1 cellular context compared by ENCODE assay signal in the genomic region with DNA sequence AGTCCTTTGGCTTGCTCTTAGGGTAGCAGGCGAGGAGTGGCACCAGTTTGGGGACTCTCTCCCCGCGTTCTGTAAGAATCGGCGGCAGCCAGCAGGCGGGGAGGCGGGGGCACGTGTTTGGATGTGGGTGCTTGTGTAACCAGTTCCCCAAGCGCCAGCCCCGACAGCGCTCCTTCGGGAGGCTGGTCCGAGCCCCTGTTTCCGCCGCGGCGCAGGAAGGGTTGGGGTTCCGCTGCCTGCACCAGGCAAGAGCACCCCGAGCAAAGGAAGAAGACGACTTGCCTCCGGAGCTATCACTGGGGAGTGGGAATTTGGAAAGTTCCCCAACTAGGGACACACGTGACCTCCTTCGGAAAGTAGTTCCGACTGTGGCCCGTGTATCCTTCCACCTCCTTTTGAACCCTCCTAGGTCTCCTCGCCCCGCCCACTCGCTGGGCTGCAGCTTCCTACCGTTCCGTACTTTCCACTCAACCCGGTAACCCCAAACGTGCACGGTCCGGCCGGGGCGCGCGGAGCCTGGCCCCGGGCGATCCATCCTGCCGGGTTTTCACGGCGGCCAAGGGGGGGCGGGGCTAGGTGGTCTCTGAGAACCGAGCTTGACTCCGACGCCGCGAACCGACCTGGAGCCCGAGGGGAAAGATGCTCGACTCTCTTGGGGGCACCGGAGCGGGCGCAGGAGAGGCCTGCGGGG.
A peak's percentile ranks its signal among the peaks of the same experiment; 100 is the strongest.
TF ChIP-seq lines count a peak whose summit lies in the region.

No MANE protein-coding gene starts in this region.

TF ChIP-seq in HepG2, 621 proteins besides CTCF, POLR2A, EP300 and RAD21 (continued from another document and continues in another):
- TF ChIP-seq, protein P1, sequence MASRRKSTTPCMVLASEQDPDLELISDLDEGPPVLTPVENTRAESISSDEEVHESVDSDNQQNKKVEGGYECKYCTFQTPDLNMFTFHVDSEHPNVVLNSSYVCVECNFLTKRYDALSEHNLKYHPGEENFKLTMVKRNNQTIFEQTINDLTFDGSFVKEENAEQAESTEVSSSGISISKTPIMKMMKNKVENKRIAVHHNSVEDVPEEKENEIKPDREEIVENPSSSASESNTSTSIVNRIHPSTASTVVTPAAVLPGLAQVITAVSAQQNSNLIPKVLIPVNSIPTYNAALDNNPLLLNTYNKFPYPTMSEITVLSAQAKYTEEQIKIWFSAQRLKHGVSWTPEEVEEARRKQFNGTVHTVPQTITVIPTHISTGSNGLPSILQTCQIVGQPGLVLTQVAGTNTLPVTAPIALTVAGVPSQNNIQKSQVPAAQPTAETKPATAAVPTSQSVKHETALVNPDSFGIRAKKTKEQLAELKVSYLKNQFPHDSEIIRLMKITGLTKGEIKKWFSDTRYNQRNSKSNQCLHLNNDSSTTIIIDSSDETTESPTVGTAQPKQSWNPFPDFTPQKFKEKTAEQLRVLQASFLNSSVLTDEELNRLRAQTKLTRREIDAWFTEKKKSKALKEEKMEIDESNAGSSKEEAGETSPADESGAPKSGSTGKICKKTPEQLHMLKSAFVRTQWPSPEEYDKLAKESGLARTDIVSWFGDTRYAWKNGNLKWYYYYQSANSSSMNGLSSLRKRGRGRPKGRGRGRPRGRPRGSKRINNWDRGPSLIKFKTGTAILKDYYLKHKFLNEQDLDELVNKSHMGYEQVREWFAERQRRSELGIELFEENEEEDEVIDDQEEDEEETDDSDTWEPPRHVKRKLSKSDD (CRISPR knock-in tag; IDR thresholded peaks at IDR 0.05; ENCODE audit: low read depth) = peak; percentile 73; the same call in 1 of the 2 replicates
- TF ChIP-seq ZNF572 (CRISPR knock-in tag; IDR thresholded peaks at IDR 0.05) = no peak
- peak; percentile 97 for TF ChIP-seq DMAP1 (CRISPR knock-in tag; IDR thresholded peaks at IDR 0.05)
- 0 out of 2 replicates have a peak, but pooled peaks have one; percentile 33 for TF ChIP-seq HNRNPUL1 (IDR thresholded peaks at IDR 0.05; ENCODE audit: low read depth, low read length)
- TF ChIP-seq ISX (CRISPR knock-in tag; conservative IDR thresholded peaks at IDR 0.05) = 0 out of 2 replicates have a peak, but pooled peaks have one; percentile 69
- TF ChIP-seq, protein P2, sequence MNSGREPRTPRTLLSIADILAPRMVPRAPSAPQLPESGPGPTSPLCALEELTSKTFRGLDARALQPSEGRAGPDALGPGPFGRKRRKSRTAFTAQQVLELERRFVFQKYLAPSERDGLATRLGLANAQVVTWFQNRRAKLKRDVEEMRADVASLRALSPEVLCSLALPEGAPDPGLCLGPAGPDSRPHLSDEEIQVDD (CRISPR knock-in tag; IDR thresholded peaks at IDR 0.05; ENCODE audit: borderline replicate concordance) = no peak; the same call in 1 of the 2 replicates
- TF ChIP-seq, protein P3, sequence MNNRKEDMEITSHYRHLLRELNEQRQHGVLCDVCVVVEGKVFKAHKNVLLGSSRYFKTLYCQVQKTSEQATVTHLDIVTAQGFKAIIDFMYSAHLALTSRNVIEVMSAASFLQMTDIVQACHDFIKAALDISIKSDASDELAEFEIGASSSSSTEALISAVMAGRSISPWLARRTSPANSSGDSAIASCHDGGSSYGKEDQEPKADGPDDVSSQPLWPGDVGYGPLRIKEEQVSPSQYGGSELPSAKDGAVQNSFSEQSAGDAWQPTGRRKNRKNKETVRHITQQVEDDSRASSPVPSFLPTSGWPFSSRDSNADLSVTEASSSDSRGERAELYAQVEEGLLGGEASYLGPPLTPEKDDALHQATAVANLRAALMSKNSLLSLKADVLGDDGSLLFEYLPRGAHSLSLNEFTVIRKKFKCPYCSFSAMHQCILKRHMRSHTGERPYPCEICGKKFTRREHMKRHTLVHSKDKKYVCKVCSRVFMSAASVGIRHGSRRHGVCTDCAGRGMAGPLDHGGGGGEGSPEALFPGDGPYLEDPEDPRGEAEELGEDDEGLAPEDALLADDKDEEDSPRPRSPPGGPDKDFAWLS (CRISPR knock-in tag; IDR thresholded peaks at IDR 0.05; ENCODE audit: borderline replicate concordance) = no peak
- TF ChIP-seq, protein P4, sequence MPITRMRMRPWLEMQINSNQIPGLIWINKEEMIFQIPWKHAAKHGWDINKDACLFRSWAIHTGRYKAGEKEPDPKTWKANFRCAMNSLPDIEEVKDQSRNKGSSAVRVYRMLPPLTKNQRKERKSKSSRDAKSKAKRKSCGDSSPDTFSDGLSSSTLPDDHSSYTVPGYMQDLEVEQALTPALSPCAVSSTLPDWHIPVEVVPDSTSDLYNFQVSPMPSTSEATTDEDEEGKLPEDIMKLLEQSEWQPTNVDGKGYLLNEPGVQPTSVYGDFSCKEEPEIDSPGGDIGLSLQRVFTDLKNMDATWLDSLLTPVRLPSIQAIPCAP (CRISPR knock-in tag; IDR thresholded peaks at IDR 0.05; ENCODE audit: low read depth) = peak; percentile 57; the same call in 1 of the 2 replicates
- peak; percentile 49; the same call in 1 of the 2 replicates for TF ChIP-seq SP140L (CRISPR knock-in tag; IDR thresholded peaks at IDR 0.05; ENCODE audit: borderline replicate concordance)
- no peak for TF ChIP-seq NFRKB (IDR thresholded peaks at IDR 0.05)
- peak; percentile 92; the same call in 1 of the 2 replicates for TF ChIP-seq ZSCAN9 (CRISPR knock-in tag; IDR thresholded peaks at IDR 0.05; ENCODE audit: borderline replicate concordance)
- TF ChIP-seq, protein P5, sequence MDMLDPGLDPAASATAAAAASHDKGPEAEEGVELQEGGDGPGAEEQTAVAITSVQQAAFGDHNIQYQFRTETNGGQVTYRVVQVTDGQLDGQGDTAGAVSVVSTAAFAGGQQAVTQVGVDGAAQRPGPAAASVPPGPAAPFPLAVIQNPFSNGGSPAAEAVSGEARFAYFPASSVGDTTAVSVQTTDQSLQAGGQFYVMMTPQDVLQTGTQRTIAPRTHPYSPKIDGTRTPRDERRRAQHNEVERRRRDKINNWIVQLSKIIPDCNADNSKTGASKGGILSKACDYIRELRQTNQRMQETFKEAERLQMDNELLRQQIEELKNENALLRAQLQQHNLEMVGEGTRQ (IDR thresholded peaks at IDR 0.05; ENCODE audit: low read depth, low read length) = peak; percentile 92
- TF ChIP-seq, protein P5 (CRISPR knock-in tag; IDR thresholded peaks at IDR 0.05; ENCODE audit: borderline replicate concordance) = peak; percentile 94
- no peak for TF ChIP-seq KDM6A (CRISPR knock-in tag; IDR thresholded peaks at IDR 0.05; ENCODE audit: low read depth)
- TF ChIP-seq, protein P6, sequence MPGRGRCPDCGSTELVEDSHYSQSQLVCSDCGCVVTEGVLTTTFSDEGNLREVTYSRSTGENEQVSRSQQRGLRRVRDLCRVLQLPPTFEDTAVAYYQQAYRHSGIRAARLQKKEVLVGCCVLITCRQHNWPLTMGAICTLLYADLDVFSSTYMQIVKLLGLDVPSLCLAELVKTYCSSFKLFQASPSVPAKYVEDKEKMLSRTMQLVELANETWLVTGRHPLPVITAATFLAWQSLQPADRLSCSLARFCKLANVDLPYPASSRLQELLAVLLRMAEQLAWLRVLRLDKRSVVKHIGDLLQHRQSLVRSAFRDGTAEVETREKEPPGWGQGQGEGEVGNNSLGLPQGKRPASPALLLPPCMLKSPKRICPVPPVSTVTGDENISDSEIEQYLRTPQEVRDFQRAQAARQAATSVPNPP (CRISPR knock-in tag; IDR thresholded peaks at IDR 0.05) = no peak; the same call in none of the 2 replicates
- TF ChIP-seq, protein P7, sequence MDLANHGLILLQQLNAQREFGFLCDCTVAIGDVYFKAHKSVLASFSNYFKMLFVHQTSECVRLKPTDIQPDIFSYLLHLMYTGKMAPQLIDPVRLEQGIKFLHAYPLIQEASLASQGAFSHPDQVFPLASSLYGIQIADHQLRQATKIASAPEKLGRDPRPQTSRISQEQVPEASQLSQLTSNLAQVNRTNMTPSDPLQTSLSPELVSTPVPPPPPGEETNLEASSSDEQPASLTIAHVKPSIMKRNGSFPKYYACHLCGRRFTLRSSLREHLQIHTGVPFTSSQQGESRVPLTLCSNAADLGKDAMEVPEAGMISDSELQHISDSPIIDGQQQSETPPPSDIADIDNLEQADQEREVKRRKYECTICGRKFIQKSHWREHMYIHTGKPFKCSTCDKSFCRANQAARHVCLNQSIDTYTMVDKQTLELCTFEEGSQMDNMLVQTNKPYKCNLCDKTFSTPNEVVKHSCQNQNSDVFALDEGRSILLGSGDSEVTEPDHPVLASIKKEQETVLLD (CRISPR knock-in tag; IDR thresholded peaks at IDR 0.05; ENCODE audit: low read depth) = peak; percentile 99
- no peak for TF ChIP-seq ZFP36 (IDR thresholded peaks at IDR 0.05; ENCODE audit: borderline replicate concordance, low read depth, low read length, partially characterized antibody)
- TF ChIP-seq THAP11 (CRISPR knock-in tag; IDR thresholded peaks at IDR 0.05) = peak; percentile 85
- TF ChIP-seq ARID5B (CRISPR knock-in tag; IDR thresholded peaks at IDR 0.05) = peak; percentile 79; the same call in 1 of the 2 replicates
- no peak for TF ChIP-seq ZNF644 (CRISPR knock-in tag; IDR thresholded peaks at IDR 0.05; ENCODE audit: low read depth)
- 0 out of 2 replicates have a peak, but pooled peaks have one; percentile 37 for TF ChIP-seq ZSCAN12 (CRISPR knock-in tag; IDR thresholded peaks at IDR 0.05)
- peak; percentile 94 for TF ChIP-seq KDM5B (CRISPR knock-in tag; IDR thresholded peaks at IDR 0.05; ENCODE audit: borderline replicate concordance)
- peak; percentile 89 for TF ChIP-seq ZNF547 (CRISPR knock-in tag; IDR thresholded peaks at IDR 0.05)
- peak; percentile 78 for TF ChIP-seq HNRNPLL (IDR thresholded peaks at IDR 0.05; ENCODE audit: low read depth, low read length, poor library complexity, severe bottlenecking)
- 0 out of 2 replicates have a peak, but pooled peaks have one; percentile 45 for TF ChIP-seq ZNF160 (CRISPR knock-in tag; IDR thresholded peaks at IDR 0.05)
- TF ChIP-seq ZKSCAN8 (CRISPR knock-in tag; IDR thresholded peaks at IDR 0.05; ENCODE audit: borderline replicate concordance) = 0 out of 2 replicates have a peak, but pooled peaks have one; percentile 67
- peak; percentile 75 for TF ChIP-seq ATF1 (CRISPR knock-in tag; IDR thresholded peaks at IDR 0.05)
- peak; percentile 68; the same call in 1 of the 2 replicates for TF ChIP-seq SMYD3 (CRISPR knock-in tag; IDR thresholded peaks at IDR 0.05)
- TF ChIP-seq ZBTB7B (CRISPR knock-in tag; IDR thresholded peaks at IDR 0.05) = peak; percentile 91
- TF ChIP-seq HDAC6 (IDR thresholded peaks at IDR 0.05; ENCODE audit: low read depth, low read length) = no peak
- 0 out of 2 replicates have a peak, but pooled peaks have one; percentile 69 for TF ChIP-seq ZNF580 (CRISPR knock-in tag; IDR thresholded peaks at IDR 0.05; ENCODE audit: borderline replicate concordance, low read depth)
- peak; percentile 61 for TF ChIP-seq RARA (CRISPR knock-in tag; IDR thresholded peaks at IDR 0.05)
- peak; percentile 63; the same call in 1 of the 2 replicates for TF ChIP-seq ZFAT (CRISPR knock-in tag; conservative IDR thresholded peaks at IDR 0.05)
- peak; percentile 24 for TF ChIP-seq RBM22 (optimal IDR thresholded peaks at IDR 0.05; ENCODE audit: low read length)
- peak; percentile 84; the same call in 1 of the 2 replicates for TF ChIP-seq NFKB2 (CRISPR knock-in tag; IDR thresholded peaks at IDR 0.05; ENCODE audit: borderline replicate concordance)
- no peak for TF ChIP-seq STAG1 (CRISPR knock-in tag; IDR thresholded peaks at IDR 0.05)
- TF ChIP-seq ZNF3 (CRISPR knock-in tag; IDR thresholded peaks at IDR 0.05) = peak; percentile 77; the same call in 1 of the 2 replicates
- TF ChIP-seq MBNL3 (CRISPR knock-in tag; conservative IDR thresholded peaks at IDR 0.05) = no peak
- TF ChIP-seq HNF4G (IDR thresholded peaks at IDR 0.05; ENCODE audit: borderline replicate concordance, low read depth, low read length) = peak; percentile 78
- peak; percentile 46; the same call in 1 of the 2 replicates for TF ChIP-seq HNF4G (CRISPR knock-in tag; IDR thresholded peaks at IDR 0.05; ENCODE audit: borderline replicate concordance, low read depth)
- TF ChIP-seq PREB (CRISPR knock-in tag; IDR thresholded peaks at IDR 0.05) = 0 out of 2 replicates have a peak, but pooled peaks have one; percentile 37
- no peak for TF ChIP-seq ZNF672 (CRISPR knock-in tag; IDR thresholded peaks at IDR 0.05)
- no peak for TF ChIP-seq THYN1 (CRISPR knock-in tag; IDR thresholded peaks at IDR 0.05; ENCODE audit: borderline replicate concordance, low read depth)
- TF ChIP-seq ZFY (CRISPR knock-in tag; IDR thresholded peaks at IDR 0.05) = peak; percentile 75
